In genomic region chr10:16816830-16817124, GRCh38 we compare ENCODE assay signal across 1 cellular context.
TF ChIP-seq lines count a peak whose summit lies in the region.

No MANE protein-coding gene starts in this region.

TF ChIP-seq in GM23338, 12 proteins besides CTCF, POLR2A, EP300 and RAD21:
- TF ChIP-seq ZNF462 (CRISPR knock-in tag; IDR thresholded peaks at IDR 0.05): no peak
- TF ChIP-seq NANOG (IDR thresholded peaks at IDR 0.05; ENCODE audit: borderline replicate concordance): no peak
- TF ChIP-seq EZH2 (IDR thresholded peaks at IDR 0.05; ENCODE audit: low read depth, unreplicated experiment): no peak
- TF ChIP-seq REST (IDR thresholded peaks at IDR 0.05; ENCODE audit: unreplicated experiment): no peak
- TF ChIP-seq STAT1 (IDR thresholded peaks at IDR 0.05; ENCODE audit: unreplicated experiment): no peak
- no peak for TF ChIP-seq ZNF114 (CRISPR knock-in tag; IDR thresholded peaks at IDR 0.05)
- TF ChIP-seq ZNF331 (CRISPR knock-in tag; IDR thresholded peaks at IDR 0.05; ENCODE audit: low read depth): no peak
- no peak for TF ChIP-seq EZH2phosphoT487 (IDR thresholded peaks at IDR 0.05; ENCODE audit: unreplicated experiment)
- TF ChIP-seq POLR2AphosphoS5 (IDR thresholded peaks at IDR 0.05; ENCODE audit: low read depth): no peak
- TF ChIP-seq JUNB (IDR thresholded peaks at IDR 0.05; ENCODE audit: unreplicated experiment): no peak
- no peak for TF ChIP-seq ETS1 (IDR thresholded peaks at IDR 0.05)
- TF ChIP-seq CREB1 (CRISPR knock-in tag; IDR thresholded peaks at IDR 0.05; ENCODE audit: low read depth): no peak
TF ChIP-seq in GM23338: peak in this region for 0.
